22 cellular contexts compared by ENCODE assay signal in genomic region chr6:67825201-67825895, GRCh38.
"Had no signal": no experiment of that assay in that cellular context is flagged by ENCODE, and none has a peak within 500 bp of the region (broad histone marks: within the 10 kb centered on the region; RNA-seq: fewer than 3 reads in every experiment).

No MANE protein-coding gene starts in this region.

- H3K4me1 ChIP-seq: SJSA1 had no signal

- H3K9me3 ChIP-seq: MG63, SJSA1 had no signal

- DNase-seq: IMR-90, Karpas-422, KG1, MG63, NCI-H1092 treated with DMSO at 0.1 percent for 48 hours, NCI-H1436, NCI-H187, NCI-H2029, NCI-H2081 treated with DMSO at 0.1 percent for 48 hours, NCI-H2171, NCI-H226, NCI-H446, NCI-H510A, NCI-H524 treated with DMSO at 0.1 percent for 48 hours, NCI-H69, NCI-H774, Right ventricle myocardium superior, RPMI8226, SIG-M5 had no signal

- H3K27ac ChIP-seq: SJSA1, SK-N-MC had no signal

- FAIRE-seq: RCC 7860 had no signal

- H3K4me3 ChIP-seq: MG63, SJSA1, SK-N-MC had no signal

- H3K36me3 ChIP-seq: MG63, SJSA1 had no signal
